Comparison of ENCODE assay signal across 25 cellular contexts in the genomic region with DNA sequence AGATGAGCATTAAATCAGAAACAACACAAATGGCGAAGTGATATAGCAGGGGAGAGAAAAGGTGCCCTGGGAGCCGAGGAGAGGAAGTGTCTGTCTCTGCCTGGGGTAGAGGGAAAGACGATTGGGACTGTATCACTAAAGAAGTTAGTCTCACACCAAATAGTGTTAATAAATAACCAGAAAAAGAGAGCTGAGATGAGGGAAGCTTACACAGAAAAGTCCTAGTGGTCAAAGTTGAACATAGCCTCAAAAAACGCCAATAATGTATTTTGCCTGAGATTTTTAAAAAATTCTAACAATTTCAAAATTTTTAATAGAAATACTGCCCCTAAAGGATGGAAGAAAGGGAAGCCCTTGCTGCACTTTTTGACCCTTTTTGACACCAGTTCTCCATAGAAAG.
DNase-seq lines count a peak whose midpoint lies in the region; ATAC-seq, FAIRE-seq and TF ChIP-seq lines count a peak whose summit lies in the region.
"Had no signal": no experiment of that assay in that cellular context is flagged by ENCODE, and none has a peak within 500 bp of the region (broad histone marks: within the 10 kb centered on the region; RNA-seq: fewer than 3 reads in every experiment).

No MANE protein-coding gene starts in this region.

- ATAC-seq in body of pancreas, result no peak
- ATAC-seq in left lobe of liver, result peak; percentile 95
- ATAC-seq in left ventricle myocardium superior, result no peak
- ATAC-seq in GM21360 (IDR thresholded peaks at IDR 0.05; ENCODE audit: unreplicated experiment), result no peak
- ATAC-seq: K562, T-cell had no signal

- TF ChIP-seq POLR2A in body of pancreas (IDR thresholded peaks at IDR 0.05) (no peak), GM12891 (IDR thresholded peaks at IDR 0.05; ENCODE audit: low read depth, low read length) (no peak)

- no peaks in the 10 kb centered on the region for H3K36me3 ChIP-seq in body of pancreas (replicated peaks in 1 of 2; ENCODE audit: insufficient read depth in 1 of 2, low read depth in 2 of 2)
- H3K36me3 ChIP-seq: transverse colon had no signal

- 32 to 36% methylated on average over 4 of the region's 4 CpGs for WGBS in body of pancreas, 2 donors

- H3K4me1 ChIP-seq in body of pancreas, result no peaks in the 10 kb centered on the region

- peak; percentile 43 for DNase-seq in DMS53 (lab: John Stamatoyannopoulos, UW)
- no peak for DNase-seq in DMS53 treated with DMSO at 0.1 percent for 48 hours (lab: John Stamatoyannopoulos, UW; ENCODE audit: unreplicated experiment)
- DNase-seq in body of pancreas, result no peak
- DNase-seq in left lobe of liver (ENCODE audit: low spot score), result no peak
- no peak for DNase-seq in left ventricle myocardium superior
- no peak for DNase-seq in GM03348 (ENCODE audit: low spot score)
- no peak for DNase-seq in GM12891 (ENCODE audit: insufficient read length, low spot score)
- DNase-seq: activated CD4-positive, alpha-beta T cell treated with anti-CD3 and anti-CD28 coated beads, Interleukin-2, amount 50 U/mL, for 48 hours; aorta; CD8-positive, alpha-beta memory T cell; central memory CD4-positive, alpha-beta T cell; DMS153; dorsolateral prefrontal cortex; HCEC 1CT; hippocampal formation; NCI-H1417 treated with DMSO at 0.1 percent for 48 hours; NCI-H2081 treated with DMSO at 0.1 percent for 48 hours; NCI-H446 treated with DMSO at 0.1 percent for 48 hours; T-cell; transverse colon had no signal

- no peak overlapping the region for H3K4me3 ChIP-seq in body of pancreas
- H3K4me3 ChIP-seq: dorsolateral prefrontal cortex, K562, lung, transverse colon had no signal

- H3K9me3 ChIP-seq in body of pancreas, result no peaks in the 10 kb centered on the region
- H3K9me3 ChIP-seq: transverse colon had no signal

- TF ChIP-seq CTCF in body of pancreas (IDR thresholded peaks at IDR 0.05), result peak in 4 of 7 experiments; percentile 9 to 19 (median 16)

- H3K27ac ChIP-seq in body of pancreas, result no peak overlapping the region
- H3K27ac ChIP-seq: 22Rv1, dorsolateral prefrontal cortex, transverse colon had no signal

- no peaks in the 10 kb centered on the region for H3K27me3 ChIP-seq in body of pancreas
- H3K27me3 ChIP-seq: dorsolateral prefrontal cortex, transverse colon had no signal

- FAIRE-seq in GM12891 (lab: Jason Lieb, UNC), result no peak
- FAIRE-seq: G401.6, K562 had no signal

- intact Hi-C loops in body of pancreas (cut with DNase I) (no loop called here), left ventricle myocardium superior (cut with micrococcal nuclease) (no loop called here)

TF ChIP-seq in GM12891, 5 proteins besides CTCF, POLR2A, EP300 and RAD21:
- no peak for TF ChIP-seq SPI1 (IDR thresholded peaks at IDR 0.05; ENCODE audit: low read depth, low read length)
- TF ChIP-seq TAF1 (IDR thresholded peaks at IDR 0.05; ENCODE audit: low read depth, low read length), result no peak
- no peak for TF ChIP-seq PAX5 (IDR thresholded peaks at IDR 0.05; ENCODE audit: insufficient read depth, low read length, severe bottlenecking)
